ENCODE assay signal across 10 cellular contexts in genomic region chr1:162003061-162003824, GRCh38. TPM values are rescaled to one million over a fixed set of nuclear protein-coding genes. Genes with fewer than 3 reads are reported as not detected.
DNase-seq lines count a peak whose midpoint lies in the region; ATAC-seq, FAIRE-seq and TF ChIP-seq lines count a peak whose summit lies in the region.
"Had no signal": no experiment of that assay in that cellular context is flagged by ENCODE, and none has a peak within 500 bp of the region (broad histone marks: within the 10 kb centered on the region; RNA-seq: fewer than 3 reads in every experiment).

No MANE protein-coding gene starts in this region.

- peak overlapping the region in 1 of 4 experiments; percentile 29 for H3K4me3 ChIP-seq in fibroblast of lung (replicated peaks in 1 of 4; ENCODE audit: control extremely low read depth in 1 of 4, insufficient read depth in 1 of 4, low read depth in 3 of 4, low read length in 4 of 4)
- H3K4me3 ChIP-seq in pancreas, result no peak overlapping the region
- no peak overlapping the region for H3K4me3 ChIP-seq in A673 (ENCODE audit: low read depth, low read length, poor library complexity, severe bottlenecking)

- no peaks in the 10 kb centered on the region for H3K27me3 ChIP-seq in fibroblast of lung (ENCODE audit: control insufficient read depth, insufficient read depth, low read length)
- H3K27me3 ChIP-seq in pancreas, result no peaks in the 10 kb centered on the region
- H3K27me3 ChIP-seq in A673 (replicated peaks; ENCODE audit: insufficient read depth, low read depth, low read length, poor library complexity), result no peaks in the 10 kb centered on the region

- H3K79me2 ChIP-seq in fibroblast of lung (ENCODE audit: control insufficient read depth, insufficient read depth, low read length), result no peaks in the 10 kb centered on the region

- peak in 3 of 4 donors; percentile 29 to 60 (median 42) for ATAC-seq in pancreas
- ATAC-seq in HG02642 (IDR thresholded peaks at IDR 0.05; ENCODE audit: poor library complexity, unreplicated experiment), result no peak

- H3K27ac ChIP-seq in fibroblast of lung (ENCODE audit: insufficient read depth, low read length) (peak overlapping the region; percentile 31), pancreas (peak overlapping the region in 1 of 4 donors; percentile 51), A673 (ENCODE audit: low read depth, low read length, poor library complexity, severe bottlenecking) (no peak overlapping the region)

- DNase-seq in DMS79 (lab: John Stamatoyannopoulos, UW) (peak; percentile 11), fibroblast of lung (ENCODE audit: low read depth in 2 of 2) (peak; percentile 96 to 100), pancreas (no peak), A673 (ENCODE audit: low spot score) (no peak), NCI-H446 treated with DMSO at 0.1 percent for 48 hours (lab: John Stamatoyannopoulos, UW) (no peak)
- no peak for DNase-seq in central memory CD4-positive, alpha-beta T cell
- DNase-seq: DND-41, NCI-H187 had no signal

- H3K4me2 ChIP-seq in fibroblast of lung (ENCODE audit: extremely low read depth, insufficient read depth, low read length), result peak overlapping the region; percentile 21

- FAIRE-seq in pancreas (lab: Jason Lieb, UNC), result no peak

- no peaks in the 10 kb centered on the region for H4K20me1 ChIP-seq in fibroblast of lung (ENCODE audit: control insufficient read depth, extremely low read depth, insufficient read depth, low read length)

- BruUV-seq in A673 (replicated peaks; lab: Mats Ljungman, UMichigan), result no TSS peak

- intact Hi-C loops in pancreas (cut with DNase I), result no loop called here
- intact Hi-C loops in A673 (cut with micrococcal nuclease; ENCODE audit: unreplicated experiment), result loop anchor here (2.0 kb wide), 1 partner anchor 26 kb away; no protein-coding TSS in a partner anchor

- CTCF ChIA-PET in A673 (lab: Charles Lee), result no interaction called here

- WGBS in pancreas, 2 donors, result 77% methylated on average over 15 of the region's 15 CpGs

- H3K9ac ChIP-seq in fibroblast of lung (ENCODE audit: insufficient read depth, low read length), result peak overlapping the region; percentile 5

- H3K36me3 ChIP-seq in fibroblast of lung (ENCODE audit: control insufficient read depth, insufficient read depth, low read length) (no peaks in the 10 kb centered on the region), pancreas (no peaks in the 10 kb centered on the region), A673 (ENCODE audit: insufficient read depth, low read length, poor library complexity, severe bottlenecking) (no peaks in the 10 kb centered on the region)

- H3K4me1 ChIP-seq in fibroblast of lung (ENCODE audit: control insufficient read depth, extremely low read depth, insufficient read depth, low read length) (peaks cover 3% of the 10 kb centered on the region), pancreas (no peaks in the 10 kb centered on the region), A673 (ENCODE audit: insufficient read depth, low read length, poor library complexity, severe bottlenecking) (no peaks in the 10 kb centered on the region)

- no peak for TF ChIP-seq CTCF in fibroblast of lung (conservative IDR thresholded peaks at IDR 0.05 in 1 of 2, IDR thresholded peaks at IDR 0.05 in 1 of 2; ENCODE audit: low read depth in 1 of 2, low read length in 2 of 2)
- no peak for TF ChIP-seq CTCF in pancreas (IDR thresholded peaks at IDR 0.05)
- TF ChIP-seq CTCF in A673 (conservative IDR thresholded peaks at IDR 0.05; ENCODE audit: low read depth, low read length), result no peak

- no peak overlapping the region for H2AFZ ChIP-seq in fibroblast of lung (ENCODE audit: low read length)

- H3K9me3 ChIP-seq in fibroblast of lung (ENCODE audit: control insufficient read depth, insufficient read depth, low read depth, low read length) (no peaks in the 10 kb centered on the region), pancreas (no peaks in the 10 kb centered on the region), A673 (ENCODE audit: low read depth, low read length, poor library complexity, severe bottlenecking) (no peaks in the 10 kb centered on the region)

- POLR2A ChIA-PET in A673 (lab: Charles Lee; ENCODE audit: low non-redundant PET), result interaction anchor here (0.6 kb wide), 2 partner anchors 54 to 315 kb away, joined by 4 to 5 read pairs; no protein-coding TSS in a partner anchor

TF ChIP-seq in PFSK-1, 5 proteins besides CTCF, POLR2A, EP300 and RAD21:
- TF ChIP-seq POLR2AphosphoS5 (IDR thresholded peaks at IDR 0.05; ENCODE audit: low read depth, low read length) (no peak), FOXP2 (optimal IDR thresholded peaks at IDR 0.05; ENCODE audit: borderline replicate concordance, extremely low read depth, extremely low read length, insufficient read depth) (peak; percentile 29), REST (IDR thresholded peaks at IDR 0.05; ENCODE audit: insufficient read depth in 1 of 2, low read depth in 2 of 2, low read length in 2 of 2) (peak; percentile 32 to 63; a peak in 1 of 4 replicates)
TF ChIP-seq in PFSK-1: peak in this region for 2.

RNA-seq across cellular contexts. Expression of gene OLFML2B, which starts 20.4 kb away (rescaled TPM):
- 86.6 TPM for polyA plus RNA-seq in PFSK-1 (2012; ENCODE audit: insufficient read length, low read depth)
- 3.3 and 5.1 TPM in 2 replicates for total RNA-seq in fibroblast of lung
- 7.2 and 7.9 TPM in 2 replicates for polyA plus RNA-seq in fibroblast of lung
- 18.9 and 20.4 TPM in 2 replicates for polyA plus RNA-seq in fibroblast of lung (2012)
- polyA minus RNA-seq in fibroblast of lung (ENCODE audit: low replicate concordance), result 27.3 and 30.5 TPM in 2 replicates
- total RNA-seq in pancreas, result 10 to 100 TPM in 1 of 6 donors, 1 to 10 TPM in 2, under 1 TPM in 3; 0.19 to 12.5 (median 1.1) TPM
- under 1 TPM; 0.33 to 0.34 TPM for polyA plus RNA-seq in pancreas
- total RNA-seq in A673 (2021), result 3.4 and 3.7 TPM in 2 replicates

Comparison
In these comparisons a context has a peak if more than half of its experiments do, and no peak if none do; other contexts are left out.
1. DNase-seq: peak in DMS79 (single experiment) and fibroblast of lung (2 of 2); none in pancreas (0 of 6), A673 (single experiment), NCI-H446 treated with DMSO at 0.1 percent for 48 hours (single experiment) and central memory CD4-positive, alpha-beta T cell (single experiment).